ENCODE assay signal across 20 cellular contexts in the genomic region with DNA sequence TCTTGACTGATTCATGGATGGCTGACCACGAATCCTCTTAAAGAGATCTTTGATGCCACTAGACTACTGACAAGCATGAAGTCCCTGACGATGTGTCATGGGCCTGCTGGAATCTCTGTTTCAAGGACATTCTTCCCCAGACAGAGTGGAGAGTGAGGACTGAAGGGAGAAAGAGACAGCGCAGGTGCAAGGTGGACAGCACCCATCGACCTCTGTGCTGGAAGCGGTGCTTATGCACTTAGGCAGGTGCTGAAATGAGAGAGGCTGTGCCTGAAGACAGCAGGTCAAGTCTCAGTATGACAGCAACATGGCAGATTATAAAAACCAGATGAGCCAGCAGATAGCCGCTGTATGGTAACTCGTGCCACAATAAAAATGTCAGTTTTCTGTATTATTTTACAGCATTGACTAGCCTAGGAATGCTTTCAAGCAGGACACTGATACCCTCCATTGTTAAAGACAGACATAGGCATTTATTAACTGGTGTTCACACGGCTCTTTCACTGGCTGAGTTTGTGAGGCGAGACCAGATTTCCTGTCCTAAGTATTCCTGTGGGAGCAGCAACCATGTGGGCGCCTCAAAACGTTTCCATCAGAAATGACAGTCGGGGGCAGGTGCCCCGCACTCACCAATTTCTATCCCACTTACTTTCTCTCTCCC. TPM values are rescaled to one million over a fixed set of nuclear protein-coding genes. Genes with fewer than 3 reads are reported as not detected.
DNase-seq lines count a peak whose midpoint lies in the region; ATAC-seq and TF ChIP-seq lines count a peak whose summit lies in the region.
"Had no signal": no experiment of that assay in that cellular context is flagged by ENCODE, and none has a peak within 500 bp of the region (broad histone marks: within the 10 kb centered on the region; RNA-seq: fewer than 3 reads in every experiment).

No MANE protein-coding gene starts in this region.

- ATAC-seq in SK-N-SH treated with all-trans-retinoic acid at 6 μM for 48 hours, result no peak; the same call in 2 of the 3 replicates

- no peak overlapping the region for H2AFZ ChIP-seq in SK-N-SH (ENCODE audit: low read depth)
- no peak overlapping the region for H2AFZ ChIP-seq in OCI-LY7 (ENCODE audit: low read length)
- H2AFZ ChIP-seq: PC-9 had no signal

- H3K27me3 ChIP-seq in SK-N-SH (ENCODE audit: insufficient read depth), result no peaks in the 10 kb centered on the region
- H3K27me3 ChIP-seq: MG63 had no signal

- POLR2A ChIA-PET in SK-N-SH (lab: Yijun Ruan, JAX) (no interaction called here), OCI-LY7 (lab: Charles Lee) (no interaction called here)

- H3K9me2 ChIP-seq in SK-N-SH (no peaks in the 10 kb centered on the region), OCI-LY7 (ENCODE audit: insufficient read depth, low read length) (no peaks in the 10 kb centered on the region)

- H3K36me3 ChIP-seq in SK-N-SH (replicated peaks in 1 of 2; ENCODE audit: control insufficient read depth in 1 of 2, insufficient read depth in 2 of 2, low read length in 1 of 2), result no peaks in the 10 kb centered on the region
- H3K36me3 ChIP-seq in OCI-LY7 (ENCODE audit: insufficient read depth, low read length), result no peaks in the 10 kb centered on the region
- H3K36me3 ChIP-seq: MG63 had no signal

- no peaks in the 10 kb centered on the region for H3F3A ChIP-seq in SK-N-SH (replicated peaks; ENCODE audit: insufficient read depth)

- H3K9me3 ChIP-seq in SK-N-SH (no peaks in the 10 kb centered on the region), OCI-LY7 (ENCODE audit: low read length) (no peaks in the 10 kb centered on the region)
- H3K9me3 ChIP-seq: MG63 had no signal

- TF ChIP-seq CTCF in SK-N-SH (IDR thresholded peaks at IDR 0.05) (no peak), OCI-LY7 (conservative IDR thresholded peaks at IDR 0.05; ENCODE audit: low read length) (no peak)

- CTCF ChIA-PET in SK-N-SH (lab: Yijun Ruan, JAX), result no interaction called here
- CTCF ChIA-PET in OCI-LY7 (lab: Charles Lee; ENCODE audit: unreplicated experiment), result no interaction called here

- no peak overlapping the region for H3K9ac ChIP-seq in SK-N-SH
- H3K9ac ChIP-seq: KMS-11 had no signal

- H3K4me2 ChIP-seq in SK-N-SH (no peak overlapping the region), OCI-LY7 (ENCODE audit: low read length) (no peak overlapping the region)
- H3K4me2 ChIP-seq: KMS-11, PC-9 had no signal

- no peak for TF ChIP-seq RAD21 in SK-N-SH (IDR thresholded peaks at IDR 0.05; ENCODE audit: low read length)

- H3K79me2 ChIP-seq in SK-N-SH (ENCODE audit: insufficient read depth) (no peaks in the 10 kb centered on the region), OCI-LY7 (ENCODE audit: insufficient read depth, low read depth, low read length) (no peaks in the 10 kb centered on the region)

- intact Hi-C loops in OCI-LY7 (cut with micrococcal nuclease; ENCODE audit: unreplicated experiment), result no loop called here

- H3K27ac ChIP-seq in SK-N-SH (ENCODE audit: low read depth in 2 of 2, low read length in 1 of 2) (no peak overlapping the region), OCI-LY7 (ENCODE audit: low read depth, low read length, poor library complexity, severe bottlenecking) (no peak overlapping the region)
- H3K27ac ChIP-seq: KMS-11, PC-9, SK-N-MC had no signal

- H3K4me1 ChIP-seq in SK-N-SH (ENCODE audit: control insufficient read depth in 1 of 2, insufficient read depth in 2 of 2, low read depth in 1 of 2, low read length in 1 of 2) (peaks cover 0 to 2% of the 10 kb centered on the region in 2 experiments; a peak in 1 of 4 replicates), OCI-LY7 (ENCODE audit: insufficient read depth, low read length, poor library complexity, severe bottlenecking) (no peaks in the 10 kb centered on the region)

- DNase-seq in SK-N-SH, result no peak
- DNase-seq in NCI-H69 (lab: John Stamatoyannopoulos, UW), result peak; percentile 33
- peak; percentile 93 for DNase-seq in left kidney (ENCODE audit: low read depth, low spot score)
- no peak for DNase-seq in OCI-LY7 (ENCODE audit: low spot score)
- no peak for DNase-seq in globus pallidus (ENCODE audit: low spot score)
- no peak for DNase-seq in ecto neural progenitor cell (ENCODE audit: low spot score)
- DNase-seq in glomerular visceral epithelial cell (ENCODE audit: extremely low spot score), result no peak
- DNase-seq: Calu3; CD4-positive, alpha-beta T cell; DND-41; GDM1; MG63; NCI-H1105; NCI-H1930; NCI-H510A treated with DMSO at 0.1 percent for 48 hours; NK-92 treated with Interleukin-12 subunit alpha and Interleukin-12 subunit beta, amount 100 ng/mL, for 24 hours; PC-9 had no signal

- H3K4me3 ChIP-seq in SK-N-SH (ENCODE audit: low read depth in 2 of 2, low read length in 1 of 2) (no peak overlapping the region), OCI-LY7 (ENCODE audit: low read depth, low read length, poor library complexity, severe bottlenecking) (no peak overlapping the region)
- H3K4me3 ChIP-seq: MG63, PC-9, SK-N-MC had no signal

- no peak for TF ChIP-seq EP300 in SK-N-SH (IDR thresholded peaks at IDR 0.05; ENCODE audit: borderline replicate concordance in 1 of 2, low read depth in 1 of 2, low read length in 1 of 2)

- BruUV-seq in OCI-LY7 (replicated peaks; lab: Mats Ljungman, UMichigan), result no TSS peak

- WGBS in SK-N-SH (ENCODE audit: low lambda C conversion rate), result 87% methylated on average over 13 of the region's 13 CpGs

- H4K20me1 ChIP-seq in SK-N-SH (ENCODE audit: insufficient read depth), result no peaks in the 10 kb centered on the region
- no peaks in the 10 kb centered on the region for H4K20me1 ChIP-seq in OCI-LY7 (ENCODE audit: insufficient read depth, low read length)

TF ChIP-seq in SK-N-SH, 30 proteins besides CTCF, POLR2A, EP300 and RAD21:
- TF ChIP-seq JUND (IDR thresholded peaks at IDR 0.05) (no peak), GABPA (IDR thresholded peaks at IDR 0.05; ENCODE audit: low read depth) (no peak), YY1 (IDR thresholded peaks at IDR 0.05; ENCODE audit: low read depth) (no peak)
- TF ChIP-seq, protein P1, sequence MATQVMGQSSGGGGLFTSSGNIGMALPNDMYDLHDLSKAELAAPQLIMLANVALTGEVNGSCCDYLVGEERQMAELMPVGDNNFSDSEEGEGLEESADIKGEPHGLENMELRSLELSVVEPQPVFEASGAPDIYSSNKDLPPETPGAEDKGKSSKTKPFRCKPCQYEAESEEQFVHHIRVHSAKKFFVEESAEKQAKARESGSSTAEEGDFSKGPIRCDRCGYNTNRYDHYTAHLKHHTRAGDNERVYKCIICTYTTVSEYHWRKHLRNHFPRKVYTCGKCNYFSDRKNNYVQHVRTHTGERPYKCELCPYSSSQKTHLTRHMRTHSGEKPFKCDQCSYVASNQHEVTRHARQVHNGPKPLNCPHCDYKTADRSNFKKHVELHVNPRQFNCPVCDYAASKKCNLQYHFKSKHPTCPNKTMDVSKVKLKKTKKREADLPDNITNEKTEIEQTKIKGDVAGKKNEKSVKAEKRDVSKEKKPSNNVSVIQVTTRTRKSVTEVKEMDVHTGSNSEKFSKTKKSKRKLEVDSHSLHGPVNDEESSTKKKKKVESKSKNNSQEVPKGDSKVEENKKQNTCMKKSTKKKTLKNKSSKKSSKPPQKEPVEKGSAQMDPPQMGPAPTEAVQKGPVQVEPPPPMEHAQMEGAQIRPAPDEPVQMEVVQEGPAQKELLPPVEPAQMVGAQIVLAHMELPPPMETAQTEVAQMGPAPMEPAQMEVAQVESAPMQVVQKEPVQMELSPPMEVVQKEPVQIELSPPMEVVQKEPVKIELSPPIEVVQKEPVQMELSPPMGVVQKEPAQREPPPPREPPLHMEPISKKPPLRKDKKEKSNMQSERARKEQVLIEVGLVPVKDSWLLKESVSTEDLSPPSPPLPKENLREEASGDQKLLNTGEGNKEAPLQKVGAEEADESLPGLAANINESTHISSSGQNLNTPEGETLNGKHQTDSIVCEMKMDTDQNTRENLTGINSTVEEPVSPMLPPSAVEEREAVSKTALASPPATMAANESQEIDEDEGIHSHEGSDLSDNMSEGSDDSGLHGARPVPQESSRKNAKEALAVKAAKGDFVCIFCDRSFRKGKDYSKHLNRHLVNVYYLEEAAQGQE (IDR thresholded peaks at IDR 0.05; ENCODE audit: low read depth, low read length), result 0 out of 2 replicates have a peak, but pooled peaks have one; percentile 30

TF ChIP-seq in SK-N-SH treated with all-trans-retinoic acid at 6 μM for 48 hours, 23 proteins besides CTCF, POLR2A, EP300 and RAD21 (continues in another document):
- TF ChIP-seq GLIS3 (CRISPR knock-in tag; IDR thresholded peaks at IDR 0.05) (no peak), CSDC2 (CRISPR knock-in tag; IDR thresholded peaks at IDR 0.05) (no peak), ZFP3 (CRISPR knock-in tag; IDR thresholded peaks at IDR 0.05) (no peak), SNAI2 (CRISPR knock-in tag; IDR thresholded peaks at IDR 0.05) (no peak), TOX (CRISPR knock-in tag; IDR thresholded peaks at IDR 0.05; ENCODE audit: borderline replicate concordance) (no peak), PPARA (CRISPR knock-in tag; IDR thresholded peaks at IDR 0.05; ENCODE audit: borderline replicate concordance) (no peak)
- TF ChIP-seq, protein P2, sequence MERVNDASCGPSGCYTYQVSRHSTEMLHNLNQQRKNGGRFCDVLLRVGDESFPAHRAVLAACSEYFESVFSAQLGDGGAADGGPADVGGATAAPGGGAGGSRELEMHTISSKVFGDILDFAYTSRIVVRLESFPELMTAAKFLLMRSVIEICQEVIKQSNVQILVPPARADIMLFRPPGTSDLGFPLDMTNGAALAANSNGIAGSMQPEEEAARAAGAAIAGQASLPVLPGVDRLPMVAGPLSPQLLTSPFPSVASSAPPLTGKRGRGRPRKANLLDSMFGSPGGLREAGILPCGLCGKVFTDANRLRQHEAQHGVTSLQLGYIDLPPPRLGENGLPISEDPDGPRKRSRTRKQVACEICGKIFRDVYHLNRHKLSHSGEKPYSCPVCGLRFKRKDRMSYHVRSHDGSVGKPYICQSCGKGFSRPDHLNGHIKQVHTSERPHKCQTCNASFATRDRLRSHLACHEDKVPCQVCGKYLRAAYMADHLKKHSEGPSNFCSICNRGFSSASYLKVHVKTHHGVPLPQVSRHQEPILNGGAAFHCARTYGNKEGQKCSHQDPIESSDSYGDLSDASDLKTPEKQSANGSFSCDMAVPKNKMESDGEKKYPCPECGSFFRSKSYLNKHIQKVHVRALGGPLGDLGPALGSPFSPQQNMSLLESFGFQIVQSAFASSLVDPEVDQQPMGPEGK (CRISPR knock-in tag; IDR thresholded peaks at IDR 0.05; ENCODE audit: borderline replicate concordance), result no peak

RNA-seq across cellular contexts. Expression of a gene that starts 47.5 kb away (rescaled TPM):
- polyA plus RNA-seq in SK-N-SH (2012; rRNA removed), result 3.6 and 4.3 TPM in 2 replicates
- 4.3 TPM in 2 replicates for polyA plus RNA-seq in SK-N-SH (2012; cell fraction: cytosol; rRNA removed)
- 5.0 and 5.6 TPM in 2 replicates for polyA plus RNA-seq in SK-N-SH (2012; cell fraction: nucleus; rRNA removed)
- not detected in 2 replicates for total RNA-seq in OCI-LY7 (2014; rRNA removed; shearing (Covaris generic))
- total RNA-seq in OCI-LY7 (2022), result not detected in 2 replicates
- total RNA-seq: CD4-positive, alpha-beta T cell had no signal

Comparison
In these comparisons a context has a peak if more than half of its experiments do, and no peak if none do; other contexts are left out.
1. DNase-seq: peak in NCI-H69 (single experiment) and left kidney (single experiment); none in SK-N-SH (single experiment), OCI-LY7 (single experiment), globus pallidus (single experiment), ecto neural progenitor cell (single experiment) and glomerular visceral epithelial cell (single experiment).